1 cellular context compared by ENCODE assay signal in genomic region chr6:95574811-95575210, GRCh38.
TF ChIP-seq lines count a peak whose summit lies in the region.

No MANE protein-coding gene starts in this region.

TF ChIP-seq in HepG2, 621 proteins besides CTCF, POLR2A, EP300 and RAD21 (continued from another document and continues in another):
- TF ChIP-seq TFE3 (CRISPR knock-in tag; IDR thresholded peaks at IDR 0.05) (no peak), ZNF180 (CRISPR knock-in tag; IDR thresholded peaks at IDR 0.05; ENCODE audit: borderline replicate concordance, low read depth) (no peak), SAP130 (CRISPR knock-in tag; IDR thresholded peaks at IDR 0.05; ENCODE audit: low read depth) (peak; percentile 22; the same call in 1 of the 2 replicates), DPF2 (CRISPR knock-in tag; IDR thresholded peaks at IDR 0.05; ENCODE audit: borderline replicate concordance, low read depth) (no peak), ZSCAN31 (CRISPR knock-in tag; IDR thresholded peaks at IDR 0.05; ENCODE audit: low read depth) (no peak), ZNF83 (CRISPR knock-in tag; IDR thresholded peaks at IDR 0.05; ENCODE audit: borderline replicate concordance) (no peak), E2F1 (CRISPR knock-in tag; IDR thresholded peaks at IDR 0.05) (no peak), KMT2B (CRISPR knock-in tag; IDR thresholded peaks at IDR 0.05) (0 out of 2 replicates have a peak, but pooled peaks have one; percentile 48), NCOA2 (CRISPR knock-in tag; IDR thresholded peaks at IDR 0.05) (peak; percentile 41; the same call in 1 of the 2 replicates), MLX (CRISPR knock-in tag; IDR thresholded peaks at IDR 0.05) (no peak), SRSF1 (optimal IDR thresholded peaks at IDR 0.05; ENCODE audit: low read depth, low read length) (no peak), ZBTB46 (CRISPR knock-in tag; IDR thresholded peaks at IDR 0.05; ENCODE audit: borderline replicate concordance) (no peak), HNF1B (CRISPR knock-in tag; IDR thresholded peaks at IDR 0.05) (no peak), ZNF12 (CRISPR knock-in tag; IDR thresholded peaks at IDR 0.05) (peak; percentile 57; the same call in 1 of the 2 replicates), ZMYM2 (CRISPR knock-in tag; IDR thresholded peaks at IDR 0.05) (no peak), EED (CRISPR knock-in tag; IDR thresholded peaks at IDR 0.05) (no peak), ZNF432 (CRISPR knock-in tag; IDR thresholded peaks at IDR 0.05; ENCODE audit: borderline replicate concordance) (no peak), IRF2 (CRISPR knock-in tag; IDR thresholded peaks at IDR 0.05) (no peak), ASH2L (IDR thresholded peaks at IDR 0.05; ENCODE audit: insufficient read length, low read depth, low read length) (no peak), FOXJ3 (CRISPR knock-in tag; IDR thresholded peaks at IDR 0.05; ENCODE audit: borderline replicate concordance) (peak; percentile 58; the same call in 1 of the 2 replicates), NR0B2 (CRISPR knock-in tag; IDR thresholded peaks at IDR 0.05) (no peak), RARA (CRISPR knock-in tag; IDR thresholded peaks at IDR 0.05) (no peak), MTF2 (CRISPR knock-in tag; IDR thresholded peaks at IDR 0.05; ENCODE audit: borderline replicate concordance) (no peak), ZNF629 (CRISPR knock-in tag; conservative IDR thresholded peaks at IDR 0.05) (no peak), THAP11 (CRISPR knock-in tag; IDR thresholded peaks at IDR 0.05) (peak; percentile 38; the same call in 1 of the 2 replicates), MNT (IDR thresholded peaks at IDR 0.05) (no peak), ERF (CRISPR knock-in tag; IDR thresholded peaks at IDR 0.05) (no peak), YEATS4 (CRISPR knock-in tag; IDR thresholded peaks at IDR 0.05; ENCODE audit: borderline replicate concordance) (no peak), FOXA1 (IDR thresholded peaks at IDR 0.05) (no peak), FOXA1 (CRISPR knock-in tag; IDR thresholded peaks at IDR 0.05) (peak; percentile 61), CEBPB (IDR thresholded peaks at IDR 0.05; ENCODE audit: borderline replicate concordance, low read depth, low read length) (peak; percentile 98), RFX3 (CRISPR knock-in tag; IDR thresholded peaks at IDR 0.05) (no peak), ARID5B (CRISPR knock-in tag; IDR thresholded peaks at IDR 0.05) (peak; percentile 64), ZNF678 (CRISPR knock-in tag; IDR thresholded peaks at IDR 0.05) (no peak), MEIS2 (CRISPR knock-in tag; IDR thresholded peaks at IDR 0.05) (no peak)
- TF ChIP-seq, protein P1, sequence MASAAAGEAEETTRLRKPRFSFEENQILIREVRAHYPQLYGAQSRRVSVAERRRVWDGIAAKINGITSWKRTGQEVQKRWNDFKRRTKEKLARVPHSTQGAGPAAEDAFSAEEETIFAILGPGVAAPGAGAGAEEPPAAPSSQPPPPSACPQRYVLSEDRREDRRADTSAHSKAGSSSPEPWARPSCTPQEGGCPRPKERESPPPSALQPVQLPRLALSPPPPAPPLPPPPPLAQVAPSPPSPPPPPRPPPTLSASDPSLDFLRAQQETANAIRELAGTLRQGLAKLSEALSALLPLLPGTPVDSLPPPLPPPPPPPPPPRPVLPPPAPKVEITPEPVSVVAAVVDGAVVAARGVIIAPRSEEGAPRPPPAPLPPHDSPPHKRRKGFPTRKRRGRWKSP (CRISPR knock-in tag; IDR thresholded peaks at IDR 0.05), result no peak
- TF ChIP-seq, protein P2, sequence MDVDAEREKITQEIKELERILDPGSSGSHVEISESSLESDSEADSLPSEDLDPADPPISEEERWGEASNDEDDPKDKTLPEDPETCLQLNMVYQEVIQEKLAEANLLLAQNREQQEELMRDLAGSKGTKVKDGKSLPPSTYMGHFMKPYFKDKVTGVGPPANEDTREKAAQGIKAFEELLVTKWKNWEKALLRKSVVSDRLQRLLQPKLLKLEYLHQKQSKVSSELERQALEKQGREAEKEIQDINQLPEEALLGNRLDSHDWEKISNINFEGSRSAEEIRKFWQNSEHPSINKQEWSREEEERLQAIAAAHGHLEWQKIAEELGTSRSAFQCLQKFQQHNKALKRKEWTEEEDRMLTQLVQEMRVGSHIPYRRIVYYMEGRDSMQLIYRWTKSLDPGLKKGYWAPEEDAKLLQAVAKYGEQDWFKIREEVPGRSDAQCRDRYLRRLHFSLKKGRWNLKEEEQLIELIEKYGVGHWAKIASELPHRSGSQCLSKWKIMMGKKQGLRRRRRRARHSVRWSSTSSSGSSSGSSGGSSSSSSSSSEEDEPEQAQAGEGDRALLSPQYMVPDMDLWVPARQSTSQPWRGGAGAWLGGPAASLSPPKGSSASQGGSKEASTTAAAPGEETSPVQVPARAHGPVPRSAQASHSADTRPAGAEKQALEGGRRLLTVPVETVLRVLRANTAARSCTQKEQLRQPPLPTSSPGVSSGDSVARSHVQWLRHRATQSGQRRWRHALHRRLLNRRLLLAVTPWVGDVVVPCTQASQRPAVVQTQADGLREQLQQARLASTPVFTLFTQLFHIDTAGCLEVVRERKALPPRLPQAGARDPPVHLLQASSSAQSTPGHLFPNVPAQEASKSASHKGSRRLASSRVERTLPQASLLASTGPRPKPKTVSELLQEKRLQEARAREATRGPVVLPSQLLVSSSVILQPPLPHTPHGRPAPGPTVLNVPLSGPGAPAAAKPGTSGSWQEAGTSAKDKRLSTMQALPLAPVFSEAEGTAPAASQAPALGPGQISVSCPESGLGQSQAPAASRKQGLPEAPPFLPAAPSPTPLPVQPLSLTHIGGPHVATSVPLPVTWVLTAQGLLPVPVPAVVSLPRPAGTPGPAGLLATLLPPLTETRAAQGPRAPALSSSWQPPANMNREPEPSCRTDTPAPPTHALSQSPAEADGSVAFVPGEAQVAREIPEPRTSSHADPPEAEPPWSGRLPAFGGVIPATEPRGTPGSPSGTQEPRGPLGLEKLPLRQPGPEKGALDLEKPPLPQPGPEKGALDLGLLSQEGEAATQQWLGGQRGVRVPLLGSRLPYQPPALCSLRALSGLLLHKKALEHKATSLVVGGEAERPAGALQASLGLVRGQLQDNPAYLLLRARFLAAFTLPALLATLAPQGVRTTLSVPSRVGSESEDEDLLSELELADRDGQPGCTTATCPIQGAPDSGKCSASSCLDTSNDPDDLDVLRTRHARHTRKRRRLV (CRISPR knock-in tag; IDR thresholded peaks at IDR 0.05), result no peak
- TF ChIP-seq, protein P3, sequence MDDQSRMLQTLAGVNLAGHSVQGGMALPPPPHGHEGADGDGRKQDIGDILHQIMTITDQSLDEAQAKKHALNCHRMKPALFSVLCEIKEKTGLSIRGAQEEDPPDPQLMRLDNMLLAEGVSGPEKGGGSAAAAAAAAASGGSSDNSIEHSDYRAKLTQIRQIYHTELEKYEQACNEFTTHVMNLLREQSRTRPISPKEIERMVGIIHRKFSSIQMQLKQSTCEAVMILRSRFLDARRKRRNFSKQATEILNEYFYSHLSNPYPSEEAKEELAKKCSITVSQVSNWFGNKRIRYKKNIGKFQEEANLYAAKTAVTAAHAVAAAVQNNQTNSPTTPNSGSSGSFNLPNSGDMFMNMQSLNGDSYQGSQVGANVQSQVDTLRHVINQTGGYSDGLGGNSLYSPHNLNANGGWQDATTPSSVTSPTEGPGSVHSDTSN (CRISPR knock-in tag; IDR thresholded peaks at IDR 0.05; ENCODE audit: borderline replicate concordance), result no peak
- TF ChIP-seq, protein P4, sequence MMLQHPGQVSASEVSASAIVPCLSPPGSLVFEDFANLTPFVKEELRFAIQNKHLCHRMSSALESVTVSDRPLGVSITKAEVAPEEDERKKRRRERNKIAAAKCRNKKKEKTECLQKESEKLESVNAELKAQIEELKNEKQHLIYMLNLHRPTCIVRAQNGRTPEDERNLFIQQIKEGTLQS (CRISPR knock-in tag; IDR thresholded peaks at IDR 0.05), result no peak
